In genomic region chr1:232669981-232670763, GRCh38 we compare ENCODE assay signal across 20 cellular contexts. TPM values are rescaled to one million over a fixed set of nuclear protein-coding genes. Genes with fewer than 3 reads are reported as not detected.
DNase-seq lines count a peak whose midpoint lies in the region; ATAC-seq and TF ChIP-seq lines count a peak whose summit lies in the region.
"Had no signal": no experiment of that assay in that cellular context is flagged by ENCODE, and none has a peak within 500 bp of the region (broad histone marks: within the 10 kb centered on the region; RNA-seq: fewer than 3 reads in every experiment).

No MANE protein-coding gene starts in this region.

- no peak overlapping the region for H3K9ac ChIP-seq in MM.1S (ENCODE audit: low read length)
- H3K9ac ChIP-seq: BLaER1 treated with 17β-estradiol and CSF1 and Interleukin-3, amounts not matched to agents 10 nM and 100 nM had no signal

- no peak overlapping the region for H3K4me3 ChIP-seq in choroid plexus epithelial cell (ENCODE audit: low read depth, low read length)
- no peak overlapping the region for H3K4me3 ChIP-seq in MM.1S (ENCODE audit: low read length)
- H3K4me3 ChIP-seq: BLaER1 treated with 17β-estradiol and CSF1 and Interleukin-3, amounts not matched to agents 10 nM and 100 nM had no signal

- H3K4me1 Mint-ChIP-seq in WTC11: peaks cover 5% of the 10 kb centered on the region

- H2AFZ ChIP-seq in MM.1S (ENCODE audit: low read length): no peak overlapping the region

- H3K79me2 ChIP-seq in MM.1S (ENCODE audit: low read length): no peaks in the 10 kb centered on the region

- no peaks in the 10 kb centered on the region for H3K4me1 ChIP-seq in MM.1S (ENCODE audit: low read length)

- H3K27me3 ChIP-seq in MM.1S (replicated peaks; ENCODE audit: insufficient read depth, low read length): no peaks in the 10 kb centered on the region
- H3K27me3 ChIP-seq: BLaER1 treated with 17β-estradiol and CSF1 and Interleukin-3, amounts not matched to agents 10 nM and 100 nM had no signal

- no peaks in the 10 kb centered on the region for H4K20me1 ChIP-seq in MM.1S (ENCODE audit: insufficient read depth, low read length)
- H4K20me1 ChIP-seq: BLaER1 treated with 17β-estradiol and CSF1 and Interleukin-3, amounts not matched to agents 10 nM and 100 nM had no signal

- POLR2A ChIA-PET in HEK293T (lab: Yijun Ruan, JAX): interaction anchor here (0.8 kb wide), 2 partner anchors 10 to 14 kb away, joined by 3 read pairs; no protein-coding TSS in a partner anchor
- POLR2A ChIA-PET in WTC11 (lab: Charles Lee): no interaction called here

- no peaks in the 10 kb centered on the region for H3K36me3 ChIP-seq in MM.1S (replicated peaks; ENCODE audit: insufficient read depth, low read length)
- H3K36me3 ChIP-seq: BLaER1 treated with 17β-estradiol and CSF1 and Interleukin-3, amounts not matched to agents 10 nM and 100 nM had no signal

- TF ChIP-seq CTCF in choroid plexus epithelial cell (conservative IDR thresholded peaks at IDR 0.05; ENCODE audit: low read depth, low read length) (no peak), MM.1S (IDR thresholded peaks at IDR 0.05; ENCODE audit: low read length) (no peak), WTC11 (IDR thresholded peaks at IDR 0.05) (no peak)

- no peak for ATAC-seq in WTC11
- no peak for ATAC-seq in esophagus mucosa
- ATAC-seq: left ventricle myocardium superior; stimulated activated memory B cell treated with anti-CD40 and anti-IgM and Interleukin-4, amounts not matched to agents 10 μg/mL and 1 μg/mL and 100 μg/mL, for 72 hours had no signal

- H3F3A ChIP-seq in MM.1S (ENCODE audit: insufficient read depth, low read length): no peaks in the 10 kb centered on the region

- CTCF ChIA-PET in HEK293T (lab: Yijun Ruan, JAX) (interaction anchor here (0.5 kb wide), 1 partner anchor 282 kb away, joined by 3 read pairs; no protein-coding TSS in a partner anchor), WTC11 (lab: Charles Lee) (no interaction called here)

- H3K4me2 ChIP-seq in MM.1S (ENCODE audit: low read depth, low read length): no peak overlapping the region
- H3K4me2 ChIP-seq: BLaER1 treated with 17β-estradiol and CSF1 and Interleukin-3, amounts not matched to agents 10 nM and 100 nM had no signal

- no peak overlapping the region for H3K4me3 Mint-ChIP-seq in WTC11
- H3K4me3 Mint-ChIP-seq: stimulated activated memory B cell treated with anti-CD40 and anti-IgM and Interleukin-4, amounts not matched to agents 10 μg/mL and 1 μg/mL and 100 μg/mL, for 72 hours had no signal

- no peaks in the 10 kb centered on the region for H3K9me2 ChIP-seq in MM.1S (replicated peaks; ENCODE audit: insufficient read depth, low read length)

- no peak overlapping the region for H3K27ac Mint-ChIP-seq in WTC11
- H3K27ac Mint-ChIP-seq: stimulated activated memory B cell treated with anti-CD40 and anti-IgM and Interleukin-4, amounts not matched to agents 10 μg/mL and 1 μg/mL and 100 μg/mL, for 72 hours had no signal

- H3K27ac ChIP-seq in MM.1S (ENCODE audit: low read length): no peak overlapping the region
- H3K27ac ChIP-seq: BLaER1 treated with 17β-estradiol and CSF1 and Interleukin-3, amounts not matched to agents 10 nM and 100 nM had no signal

- H3K9me3 ChIP-seq in MM.1S (replicated peaks; ENCODE audit: insufficient read depth, low read length): no peaks in the 10 kb centered on the region

- H3K36me3 Mint-ChIP-seq in WTC11: no peaks in the 10 kb centered on the region
- H3K36me3 Mint-ChIP-seq: stimulated activated memory B cell treated with anti-CD40 and anti-IgM and Interleukin-4, amounts not matched to agents 10 μg/mL and 1 μg/mL and 100 μg/mL, for 72 hours had no signal

- DNase-seq in HEK293T (ENCODE audit: extremely low spot score) (peak; percentile 64), NCI-H69 (lab: John Stamatoyannopoulos, UW) (peak; percentile 74), choroid plexus epithelial cell (ENCODE audit: low read depth) (peak; percentile 87), renal cortical epithelial cell (ENCODE audit: low read depth) (peak; percentile 48), NCI-H1930 (lab: John Stamatoyannopoulos, UW) (no peak), MM.1S (no peak), WTC11 (ENCODE audit: low spot score) (no peak)
- DNase-seq: activated naive CD4-positive, alpha-beta T cell treated with anti-CD3 and anti-CD28 coated beads, Interleukin-2, amount 50 U/mL, for 16 hours; central memory CD4-positive, alpha-beta T cell; erythroblast; hippocampal formation; left ventricle myocardium superior; NCI-H2081 treated with DMSO at 0.1 percent for 48 hours; OCI-M1; stimulated activated CD4-positive, alpha-beta T cell treated with anti-CD3 and anti-CD28 coated beads, Interleukin-4, amount 100 ng/mL, for 24 hours; T-helper 1 cell had no signal

- H3K27me3 Mint-ChIP-seq in WTC11 (ENCODE audit: low read depth): no peaks in the 10 kb centered on the region; the same call in 1 of the 2 replicates

- H3K9me3 Mint-ChIP-seq in WTC11: no peaks in the 10 kb centered on the region
- H3K9me3 Mint-ChIP-seq: stimulated activated memory B cell treated with anti-CD40 and anti-IgM and Interleukin-4, amounts not matched to agents 10 μg/mL and 1 μg/mL and 100 μg/mL, for 72 hours had no signal

TF ChIP-seq in HEK293T, 16 proteins besides CTCF, POLR2A, EP300 and RAD21:
- TF ChIP-seq NFRKB (IDR thresholded peaks at IDR 0.05) (no peak), ARNT (IDR thresholded peaks at IDR 0.05) (no peak), ELF4 (IDR thresholded peaks at IDR 0.05) (no peak), LEF1 (IDR thresholded peaks at IDR 0.05; ENCODE audit: borderline replicate concordance) (no peak), HDGF (IDR thresholded peaks at IDR 0.05; ENCODE audit: borderline replicate concordance) (no peak), FOXK2 (IDR thresholded peaks at IDR 0.05) (peak; percentile 46; the same call in 1 of the 2 replicates), FOXA1 (IDR thresholded peaks at IDR 0.05) (no peak), L3MBTL2 (conservative IDR thresholded peaks at IDR 0.05) (peak; percentile 59; the same call in 1 of the 2 replicates)

TF ChIP-seq in WTC11, 78 proteins besides CTCF, POLR2A, EP300 and RAD21 (continues in another document):
- TF ChIP-seq GRHL2 (CRISPR knock-in tag; IDR thresholded peaks at IDR 0.05; ENCODE audit: insufficient replicate concordance, severe bottlenecking) (no peak), ATF6 (CRISPR knock-in tag; IDR thresholded peaks at IDR 0.05) (no peak), ZBTB21 (CRISPR knock-in tag; IDR thresholded peaks at IDR 0.05; ENCODE audit: borderline replicate concordance) (no peak), ZNF232 (CRISPR knock-in tag; IDR thresholded peaks at IDR 0.05) (no peak), ZMAT4 (CRISPR knock-in tag; IDR thresholded peaks at IDR 0.05) (no peak), ESRRA (CRISPR knock-in tag; IDR thresholded peaks at IDR 0.05; ENCODE audit: borderline replicate concordance) (no peak), NR1H2 (CRISPR knock-in tag; IDR thresholded peaks at IDR 0.05) (no peak), JUN (CRISPR knock-in tag; IDR thresholded peaks at IDR 0.05) (no peak), FOXP4 (CRISPR knock-in tag; IDR thresholded peaks at IDR 0.05) (no peak), ERG (CRISPR knock-in tag; IDR thresholded peaks at IDR 0.05) (no peak)

RNA-seq across cellular contexts. Expression of gene SIPA1L2, which starts 40.2 kb away (rescaled TPM):
- total RNA-seq in renal cortical epithelial cell: 22.6 and 78.2 TPM in 2 replicates
- 10.9 to 14.3 TPM (median 11.6 TPM) in 3 replicates for total RNA-seq in WTC11 (2021)
- total RNA-seq in esophagus mucosa: 36.9 TPM
- total RNA-seq: G401 had no signal

Comparison
In these comparisons a context has a peak if more than half of its experiments do, and no peak if none do; other contexts are left out.
1. DNase-seq: peak in HEK293T (single experiment), NCI-H69 (single experiment), choroid plexus epithelial cell (single experiment) and renal cortical epithelial cell (single experiment); none in NCI-H1930 (0 of 2), MM.1S (single experiment) and WTC11 (single experiment).